Comparison of ENCODE assay signal across 14 cellular contexts in genomic region chr15:63198752-63199250, GRCh38. TPM values are rescaled to one million over a fixed set of nuclear protein-coding genes. Genes with fewer than 3 reads are reported as not detected.
A peak's percentile ranks its signal among the peaks of the same experiment; 100 is the strongest.
DNase-seq lines count a peak whose midpoint lies in the region; ATAC-seq, FAIRE-seq and TF ChIP-seq lines count a peak whose summit lies in the region.
"Had no signal": no experiment of that assay in that cellular context is flagged by ENCODE, and none has a peak within 500 bp of the region (broad histone marks: within the 10 kb centered on the region; RNA-seq: fewer than 3 reads in every experiment).

No MANE protein-coding gene starts in this region.

- intact Hi-C loops in A673 (cut with micrococcal nuclease; ENCODE audit: unreplicated experiment): no loop called here
- intact Hi-C loops in Panc1 (cut with micrococcal nuclease; ENCODE audit: unreplicated experiment): no loop called here
- intact Hi-C loops in cardiac septum (cut with DNase I): no loop called here

- no peak overlapping the region for H3K4me3 ChIP-seq in A673 (ENCODE audit: low read depth, low read length, poor library complexity, severe bottlenecking)
- H3K4me3 ChIP-seq in Panc1 (ENCODE audit: low read depth in 2 of 2, low read length in 2 of 2): no peak overlapping the region
- no peak overlapping the region for H3K4me3 ChIP-seq in fibroblast of lung (replicated peaks in 1 of 4; ENCODE audit: control extremely low read depth in 1 of 4, insufficient read depth in 1 of 4, low read depth in 3 of 4, low read length in 4 of 4)
- H3K4me3 ChIP-seq: body of pancreas, sigmoid colon had no signal

- TF ChIP-seq CTCF in A673 (conservative IDR thresholded peaks at IDR 0.05; ENCODE audit: low read depth, low read length) (no peak), Panc1 (IDR thresholded peaks at IDR 0.05) (no peak), fibroblast of lung (conservative IDR thresholded peaks at IDR 0.05 in 1 of 2, IDR thresholded peaks at IDR 0.05 in 1 of 2; ENCODE audit: low read depth in 1 of 2, low read length in 2 of 2) (no peak)

- peak; percentile 70 for FAIRE-seq in GM19239 (lab: Jason Lieb, UNC)
- FAIRE-seq: H54 had no signal

- peak overlapping the region; percentile 25 for H3K27ac ChIP-seq in A673 (ENCODE audit: low read depth, low read length, poor library complexity, severe bottlenecking)
- peak overlapping the region; percentile 19; the same call in 1 of the 2 replicates for H3K27ac ChIP-seq in Panc1 (ENCODE audit: low read length)
- H3K27ac ChIP-seq in fibroblast of lung (ENCODE audit: insufficient read depth, low read length): no peak overlapping the region
- H3K27ac ChIP-seq: body of pancreas, sigmoid colon had no signal

- DNase-seq in A673 (ENCODE audit: low spot score) (no peak), GM19239 (ENCODE audit: insufficient read length, low spot score) (no peak), Panc1 (ENCODE audit: low read depth, low spot score) (no peak), fibroblast of lung (ENCODE audit: low read depth in 2 of 2) (peak in 1 of 2 donors; percentile 88), Kasumi-1 (lab: John Stamatoyannopoulos, UW) (no peak), cardiac septum (ENCODE audit: low spot score) (no peak), ecto neural progenitor cell (ENCODE audit: low spot score) (no peak)
- no peak for DNase-seq in activated CD4-positive, CD25-positive, alpha-beta regulatory T cell (lab: John Stamatoyannopoulos, UW)
- DNase-seq: activated CD8-positive, alpha-beta memory T cell treated with anti-CD3 and anti-CD28 coated beads for 24 hours; BE2C; body of pancreas; NCI-H82; sigmoid colon had no signal

- in situ Hi-C loops in Panc1 (cut with HindIII; ENCODE audit: low pct_unique_long_range_greater_than_20kb, low sequenced_read_pairs): no loop called here

- H3K4me2 ChIP-seq in fibroblast of lung (ENCODE audit: extremely low read depth, insufficient read depth, low read length): peak overlapping the region; percentile 38

- H4K20me1 ChIP-seq in fibroblast of lung (ENCODE audit: control insufficient read depth, extremely low read depth, insufficient read depth, low read length): no peaks in the 10 kb centered on the region

- H3K9ac ChIP-seq in fibroblast of lung (ENCODE audit: insufficient read depth, low read length): no peak overlapping the region

- H3K4me1 ChIP-seq in A673 (ENCODE audit: insufficient read depth, low read length, poor library complexity, severe bottlenecking) (peaks cover 37% of the 10 kb centered on the region), Panc1 (ENCODE audit: control insufficient read depth, insufficient read depth, low read length) (peaks cover 10% of the 10 kb centered on the region; the same call in 1 of the 2 replicates), fibroblast of lung (ENCODE audit: control insufficient read depth, extremely low read depth, insufficient read depth, low read length) (peaks cover 24% of the 10 kb centered on the region)

- BruUV-seq in A673 (replicated peaks; lab: Mats Ljungman, UMichigan) (no TSS peak), Panc1 (replicated peaks; lab: Mats Ljungman, UMichigan) (no TSS peak)

- no peak overlapping the region for H2AFZ ChIP-seq in fibroblast of lung (ENCODE audit: low read length)

- CTCF ChIA-PET in A673 (lab: Charles Lee): no interaction called here
- CTCF ChIA-PET in Panc1 (lab: Charles Lee): no interaction called here

- H3K9me3 ChIP-seq in A673 (ENCODE audit: low read depth, low read length, poor library complexity, severe bottlenecking) (no peaks in the 10 kb centered on the region), Panc1 (ENCODE audit: control insufficient read depth, insufficient read depth, low read depth, low read length) (no peaks in the 10 kb centered on the region), fibroblast of lung (ENCODE audit: control insufficient read depth, insufficient read depth, low read depth, low read length) (no peaks in the 10 kb centered on the region)
- H3K9me3 ChIP-seq: BE2C, body of pancreas, sigmoid colon had no signal

- H3K36me3 ChIP-seq in A673 (ENCODE audit: insufficient read depth, low read length, poor library complexity, severe bottlenecking): no peaks in the 10 kb centered on the region
- no peaks in the 10 kb centered on the region for H3K36me3 ChIP-seq in Panc1 (ENCODE audit: control insufficient read depth, insufficient read depth, low read length)
- no peaks in the 10 kb centered on the region for H3K36me3 ChIP-seq in fibroblast of lung (ENCODE audit: control insufficient read depth, insufficient read depth, low read length)
- H3K36me3 ChIP-seq: BE2C, sigmoid colon had no signal

- no peak for ATAC-seq in Panc1
- ATAC-seq: body of pancreas had no signal

- H3K27me3 ChIP-seq in A673 (replicated peaks; ENCODE audit: insufficient read depth, low read depth, low read length, poor library complexity): no peaks in the 10 kb centered on the region
- no peaks in the 10 kb centered on the region for H3K27me3 ChIP-seq in Panc1 (ENCODE audit: control insufficient read depth, insufficient read depth, low read length)
- H3K27me3 ChIP-seq in fibroblast of lung (ENCODE audit: control insufficient read depth, insufficient read depth, low read length): no peaks in the 10 kb centered on the region
- H3K27me3 ChIP-seq: BE2C, body of pancreas, sigmoid colon had no signal

- POLR2A ChIA-PET in A673 (lab: Charles Lee; ENCODE audit: low non-redundant PET): no interaction called here
- POLR2A ChIA-PET in Panc1 (lab: Charles Lee): no interaction called here

- peaks cover 64% of the 10 kb centered on the region for H3K79me2 ChIP-seq in fibroblast of lung (ENCODE audit: control insufficient read depth, insufficient read depth, low read length)

RNA-seq across cellular contexts. Expression of gene RAB8B, which starts 9.4 kb away (rescaled TPM):
- total RNA-seq in A673 (2021) (29.1 and 34.3 TPM in 2 replicates), Panc1 (2021; ENCODE audit: unreplicated experiment) (17.6 TPM), fibroblast of lung (111 and 184 TPM in 2 replicates), cardiac septum (8.7 TPM)
- 9.0 TPM for polyA plus RNA-seq in Panc1 (2012; ENCODE audit: insufficient read length)
- 107 and 112 TPM in 2 replicates for polyA plus RNA-seq in fibroblast of lung
- polyA plus RNA-seq in fibroblast of lung (2012): 52.4 and 57.7 TPM in 2 replicates
- 12.1 and 16.7 TPM in 2 replicates for polyA minus RNA-seq in fibroblast of lung (ENCODE audit: low replicate concordance)

RNA-seq across cellular contexts. Expression of gene RPS27L, which starts 41.5 kb away (rescaled TPM):
- total RNA-seq in A673 (2021) (64.2 and 65.6 TPM in 2 replicates), Panc1 (2021; ENCODE audit: unreplicated experiment) (61.3 TPM), fibroblast of lung (400 and 482 TPM in 2 replicates), cardiac septum (104 TPM)
- polyA plus RNA-seq in Panc1 (2012; ENCODE audit: insufficient read length): 24.1 TPM
- polyA plus RNA-seq in fibroblast of lung: 402 and 481 TPM in 2 replicates
- 535 and 690 TPM in 2 replicates for polyA plus RNA-seq in fibroblast of lung (2012)
- polyA minus RNA-seq in fibroblast of lung (ENCODE audit: low replicate concordance): 7.7 and 21.1 TPM in 2 replicates
